In genomic region chr4:184267673-184268573, GRCh38 we compare ENCODE assay signal across 8 cellular contexts. TPM values are rescaled to one million over a fixed set of nuclear protein-coding genes. Genes with fewer than 3 reads are reported as not detected.
DNase-seq lines count a peak whose midpoint lies in the region; ATAC-seq and TF ChIP-seq lines count a peak whose summit lies in the region.

No MANE protein-coding gene starts in this region.

- H3K4me3 ChIP-seq in BE2C (ENCODE audit: low read depth, low read length), result peak overlapping the region; percentile 65
- no peak overlapping the region for H3K4me3 ChIP-seq in left ventricle myocardium inferior
- H3K4me3 ChIP-seq in uterus, result no peak overlapping the region

- no peak for TF ChIP-seq CTCF in BE2C (IDR thresholded peaks at IDR 0.05; ENCODE audit: low read depth, low read length)
- no peak for TF ChIP-seq CTCF in left ventricle myocardium inferior (IDR thresholded peaks at IDR 0.05; ENCODE audit: borderline replicate concordance)
- no peak for TF ChIP-seq CTCF in uterus (IDR thresholded peaks at IDR 0.05)

- peak; percentile 73 for ATAC-seq in GM19351 (IDR thresholded peaks at IDR 0.05; ENCODE audit: unreplicated experiment)
- ATAC-seq in HG03457 (IDR thresholded peaks at IDR 0.05; ENCODE audit: unreplicated experiment), result peak; percentile 79

- H3K9me3 ChIP-seq in BE2C (no peaks in the 10 kb centered on the region), left ventricle myocardium inferior (replicated peaks) (no peaks in the 10 kb centered on the region), uterus (no peaks in the 10 kb centered on the region)

- H3K27ac ChIP-seq in left ventricle myocardium inferior (replicated peaks), result peak overlapping the region; percentile 56
- H3K27ac ChIP-seq in uterus, result no peak overlapping the region

- intact Hi-C loops in left ventricle myocardium inferior (cut with micrococcal nuclease), result loop anchor here (5.0 kb wide), 1 partner anchor 269 kb away; no protein-coding TSS in a partner anchor
- intact Hi-C loops in uterus (cut with DNase I; ENCODE audit: low total_unique reads), result no loop called here

- peak; percentile 56 for DNase-seq in BE2C
- DNase-seq in SIG-M5 (lab: John Stamatoyannopoulos, UW), result peak; percentile 77
- DNase-seq in activated naive CD4-positive, alpha-beta T cell treated with anti-CD3 and anti-CD28 coated beads, Interleukin-2, amount 50 U/mL, for 16 hours, result peak; percentile 76
- peak; percentile 30 for DNase-seq in left ventricle myocardium inferior
- DNase-seq in stimulated activated CD4-positive, alpha-beta T cell treated with anti-CD3 and anti-CD28 coated beads, Interleukin-1b, Interleukin-23, amount 100 ng/mL, for 48 hours, result peak; percentile 87
- DNase-seq in uterus, result no peak

- no peak for TF ChIP-seq POLR2A in uterus (IDR thresholded peaks at IDR 0.05)

- H3K36me3 ChIP-seq in BE2C (no peaks in the 10 kb centered on the region), left ventricle myocardium inferior (no peaks in the 10 kb centered on the region), uterus (no peaks in the 10 kb centered on the region)

- no peaks in the 10 kb centered on the region for H3K27me3 ChIP-seq in BE2C
- no peaks in the 10 kb centered on the region for H3K27me3 ChIP-seq in left ventricle myocardium inferior (ENCODE audit: low read depth)
- H3K27me3 ChIP-seq in uterus, result no peaks in the 10 kb centered on the region

- H3K4me1 ChIP-seq in BE2C (no peaks in the 10 kb centered on the region), left ventricle myocardium inferior (peaks cover 3% of the 10 kb centered on the region), uterus (no peaks in the 10 kb centered on the region)

RNA-seq across cellular contexts. Expression of gene ENPP6, which starts 50.2 kb away (rescaled TPM):
- polyA plus RNA-seq in BE2C (2012; ENCODE audit: insufficient read depth, insufficient read length, low read depth), result 0.45 TPM
- total RNA-seq in left ventricle myocardium inferior (not detected), uterus (under 1 TPM in 1 of 4 donors, not detected in 3; 0.97 TPM)

Comparison
In these comparisons a context has a peak if more than half of its experiments do, and no peak if none do; other contexts are left out.
1. DNase-seq: peak in BE2C (single experiment), SIG-M5 (single experiment), activated naive CD4-positive, alpha-beta T cell treated with anti-CD3 and anti-CD28 coated beads, Interleukin-2, amount 50 U/mL, for 16 hours (single experiment), left ventricle myocardium inferior (single experiment) and stimulated activated CD4-positive, alpha-beta T cell treated with anti-CD3 and anti-CD28 coated beads, Interleukin-1b, Interleukin-23, amount 100 ng/mL, for 48 hours (single experiment); none in uterus (0 of 2).